14 cellular contexts compared by ENCODE assay signal in the genomic region with DNA sequence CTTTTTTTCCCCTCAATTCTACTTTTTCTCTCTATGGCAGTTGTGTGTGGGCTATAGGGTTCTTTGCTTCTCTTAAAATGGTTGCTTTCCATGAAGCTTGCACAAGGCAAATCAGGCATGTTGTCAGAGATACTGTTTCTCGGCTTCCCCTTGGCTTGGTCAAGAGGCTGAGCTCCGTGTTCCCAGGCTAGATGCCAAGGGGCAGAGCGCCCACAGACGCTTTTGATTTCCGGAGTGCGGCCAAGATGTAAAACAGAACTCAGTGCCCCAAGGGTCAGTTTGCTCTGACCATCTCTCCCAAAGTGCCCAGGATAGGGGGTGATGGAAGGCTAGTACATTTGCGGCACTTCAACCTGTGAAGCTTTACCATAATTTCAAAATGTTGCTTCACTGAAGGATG.
DNase-seq lines count a peak whose midpoint lies in the region; ATAC-seq and TF ChIP-seq lines count a peak whose summit lies in the region.
"Had no signal": no experiment of that assay in that cellular context is flagged by ENCODE, and none has a peak within 500 bp of the region (broad histone marks: within the 10 kb centered on the region; RNA-seq: fewer than 3 reads in every experiment).

No MANE protein-coding gene starts in this region.

- peak overlapping the region; percentile 47 to 48; a peak in 2 of 4 replicates for H3K27ac ChIP-seq in SK-N-SH (ENCODE audit: low read depth in 2 of 2, low read length in 1 of 2)

- H3K9me3 ChIP-seq in SK-N-SH: no peaks in the 10 kb centered on the region

- TF ChIP-seq CTCF in SK-N-SH (IDR thresholded peaks at IDR 0.05) (no peak), fibroblast of the aortic adventitia (IDR thresholded peaks at IDR 0.05; ENCODE audit: insufficient read depth, low read length) (no peak)

- POLR2A ChIA-PET in SK-N-SH (lab: Yijun Ruan, JAX): no interaction called here

- H3K4me3 Mint-ChIP-seq in effector memory CD8-positive, alpha-beta T cell: no peak overlapping the region
- H3K4me3 Mint-ChIP-seq: B cell; CD4-positive, alpha-beta memory T cell; H9 had no signal

- peak overlapping the region; percentile 22; the same call in 1 of the 2 replicates for H3K4me2 ChIP-seq in SK-N-SH

- peak overlapping the region; percentile 77 for H2AFZ ChIP-seq in SK-N-SH (ENCODE audit: low read depth)

- no peaks in the 10 kb centered on the region for H3K79me2 ChIP-seq in SK-N-SH (ENCODE audit: insufficient read depth)

- CTCF ChIA-PET in SK-N-SH (lab: Yijun Ruan, JAX): no interaction called here

- peaks cover 0 to 6% of the 10 kb centered on the region in 2 donors for H3K27me3 Mint-ChIP-seq in effector memory CD8-positive, alpha-beta T cell
- H3K27me3 Mint-ChIP-seq: B cell had no signal

- H4K20me1 ChIP-seq in SK-N-SH (ENCODE audit: insufficient read depth): no peaks in the 10 kb centered on the region

- H3K4me3 ChIP-seq in SK-N-SH (ENCODE audit: low read depth in 2 of 2, low read length in 1 of 2) (no peak overlapping the region), fibroblast of the aortic adventitia (ENCODE audit: low read depth, low read length) (no peak overlapping the region)

- 22% methylated on average over 6 of the region's 7 CpGs for WGBS in SK-N-SH (ENCODE audit: low lambda C conversion rate)

- no peak overlapping the region for H3K27ac Mint-ChIP-seq in effector memory CD8-positive, alpha-beta T cell
- H3K27ac Mint-ChIP-seq: B cell; CD4-positive, alpha-beta memory T cell; H9 had no signal

- no peaks in the 10 kb centered on the region for H3K9me2 ChIP-seq in SK-N-SH

- H3K9me3 Mint-ChIP-seq in effector memory CD8-positive, alpha-beta T cell: no peaks in the 10 kb centered on the region

- peak in 1 of 2 experiments; percentile 46; a peak in 1 of 4 replicates for TF ChIP-seq EP300 in SK-N-SH (IDR thresholded peaks at IDR 0.05; ENCODE audit: borderline replicate concordance in 1 of 2, low read depth in 1 of 2, low read length in 1 of 2)

- ATAC-seq in HG02588 (IDR thresholded peaks at IDR 0.05; ENCODE audit: unreplicated experiment): no peak
- no peak for ATAC-seq in GM21367 (IDR thresholded peaks at IDR 0.05; ENCODE audit: unreplicated experiment)
- ATAC-seq in effector memory CD8-positive, alpha-beta T cell (replicated peaks): no peak

- H3K9ac ChIP-seq in SK-N-SH: no peak overlapping the region

- H3K4me1 ChIP-seq in SK-N-SH (ENCODE audit: control insufficient read depth in 1 of 2, insufficient read depth in 2 of 2, low read depth in 1 of 2, low read length in 1 of 2): peaks cover 0 to 2% of the 10 kb centered on the region in 2 experiments; a peak in 1 of 4 replicates

- H3F3A ChIP-seq in SK-N-SH (replicated peaks; ENCODE audit: insufficient read depth): no peaks in the 10 kb centered on the region

- H3K36me3 Mint-ChIP-seq in effector memory CD8-positive, alpha-beta T cell (ENCODE audit: insufficient read depth): no peaks in the 10 kb centered on the region
- H3K36me3 Mint-ChIP-seq: CD4-positive, alpha-beta memory T cell had no signal

- no peaks in the 10 kb centered on the region for H3K36me3 ChIP-seq in SK-N-SH (replicated peaks in 1 of 2; ENCODE audit: control insufficient read depth in 1 of 2, insufficient read depth in 2 of 2, low read length in 1 of 2)

- no peak for TF ChIP-seq RAD21 in SK-N-SH (IDR thresholded peaks at IDR 0.05; ENCODE audit: low read length)

- peak; percentile 0 for DNase-seq in EH (ENCODE audit: low read depth)
- peak; percentile 6 for DNase-seq in SK-N-SH
- peak; percentile 21 for DNase-seq in fibroblast of the aortic adventitia (ENCODE audit: low read depth)
- DNase-seq in pons (ENCODE audit: low spot score): peak; percentile 2
- DNase-seq in effector memory CD8-positive, alpha-beta T cell: no peak
- DNase-seq: CD4-positive, alpha-beta memory T cell; DMS153; DMS79 treated with DMSO at 0.1 percent for 48 hours; GDM1; GOT3; H9 had no signal

- H3K27me3 ChIP-seq in SK-N-SH (ENCODE audit: insufficient read depth): no peaks in the 10 kb centered on the region; the same call in 1 of the 2 replicates

- no peaks in the 10 kb centered on the region for H3K4me1 Mint-ChIP-seq in effector memory CD8-positive, alpha-beta T cell (ENCODE audit: low read depth in 2 of 2)
- H3K4me1 Mint-ChIP-seq: B cell; CD4-positive, alpha-beta memory T cell had no signal

TF ChIP-seq in SK-N-SH, 30 proteins besides CTCF, POLR2A, EP300 and RAD21:
- TF ChIP-seq TCF12 (IDR thresholded peaks at IDR 0.05) (peak; percentile 88), REST (IDR thresholded peaks at IDR 0.05; ENCODE audit: low read depth, low read length) (no peak), NFIC (IDR thresholded peaks at IDR 0.05; ENCODE audit: borderline replicate concordance) (peak; percentile 81), RXRA (IDR thresholded peaks at IDR 0.05; ENCODE audit: borderline replicate concordance, low read depth) (0 out of 2 replicates have a peak, but pooled peaks have one; percentile 39)
- TF ChIP-seq, protein P1, sequence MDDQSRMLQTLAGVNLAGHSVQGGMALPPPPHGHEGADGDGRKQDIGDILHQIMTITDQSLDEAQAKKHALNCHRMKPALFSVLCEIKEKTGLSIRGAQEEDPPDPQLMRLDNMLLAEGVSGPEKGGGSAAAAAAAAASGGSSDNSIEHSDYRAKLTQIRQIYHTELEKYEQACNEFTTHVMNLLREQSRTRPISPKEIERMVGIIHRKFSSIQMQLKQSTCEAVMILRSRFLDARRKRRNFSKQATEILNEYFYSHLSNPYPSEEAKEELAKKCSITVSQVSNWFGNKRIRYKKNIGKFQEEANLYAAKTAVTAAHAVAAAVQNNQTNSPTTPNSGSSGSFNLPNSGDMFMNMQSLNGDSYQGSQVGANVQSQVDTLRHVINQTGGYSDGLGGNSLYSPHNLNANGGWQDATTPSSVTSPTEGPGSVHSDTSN (IDR thresholded peaks at IDR 0.05): peak; percentile 68

Comparison
In these comparisons a context has a peak if more than half of its experiments do, and no peak if none do; other contexts are left out.
1. DNase-seq: peak in EH (single experiment), SK-N-SH (single experiment), fibroblast of the aortic adventitia (single experiment) and pons (single experiment); none in effector memory CD8-positive, alpha-beta T cell (0 of 3).